ENCODE assay signal across 17 cellular contexts in the genomic region with DNA sequence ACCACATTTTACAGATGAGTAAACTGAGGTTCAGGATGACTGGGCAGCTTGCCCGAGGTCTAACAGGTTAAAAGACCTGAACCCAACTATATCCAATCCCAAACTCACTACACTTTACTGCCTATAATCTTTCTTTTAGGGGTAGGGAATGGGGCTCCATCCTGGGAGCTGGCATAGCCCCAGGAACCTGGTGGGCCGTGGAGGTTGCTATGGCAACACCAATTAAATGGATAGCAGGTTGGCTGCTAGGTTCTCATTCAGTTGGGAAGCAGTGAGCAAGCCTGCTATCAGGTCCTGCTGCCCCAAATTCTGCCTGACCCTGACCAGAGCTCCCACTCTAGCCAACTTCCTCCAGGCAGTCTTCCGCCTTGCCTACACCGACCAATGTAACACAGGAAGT. TPM values are rescaled to one million over a fixed set of nuclear protein-coding genes. Genes with fewer than 3 reads are reported as not detected.
DNase-seq lines count a peak whose midpoint lies in the region; ATAC-seq and TF ChIP-seq lines count a peak whose summit lies in the region.
"Had no signal": no experiment of that assay in that cellular context is flagged by ENCODE, and none has a peak within 500 bp of the region (broad histone marks: within the 10 kb centered on the region; RNA-seq: fewer than 3 reads in every experiment).

No MANE protein-coding gene starts in this region.

- H3F3A ChIP-seq in GM23248 (ENCODE audit: insufficient read depth) = no peaks in the 10 kb centered on the region

- no peak for TF ChIP-seq POLR2A in right lobe of liver (IDR thresholded peaks at IDR 0.05)

- H3K27me3 Mint-ChIP-seq in CD14-positive monocyte (ENCODE audit: low read depth in 3 of 3) = peaks cover 0 to 2% (median 2%) of the 10 kb centered on the region in 3 donors
- H3K27me3 Mint-ChIP-seq: activated CD4-positive, alpha-beta T cell treated with anti-CD3 and anti-CD28 coated beads, Interleukin-2, amount 10 ng/mL, durations not matched to agents 7 days and 5 days; naive thymus-derived CD4-positive, alpha-beta T cell had no signal

- CTCF ChIA-PET in A673 (lab: Charles Lee) = interaction anchor here (0.6 kb wide), 1 partner anchor 1213 kb away, joined by 3 read pairs; no protein-coding TSS in a partner anchor

- H3K9ac ChIP-seq in GM23248 = no peak overlapping the region
- H3K9ac ChIP-seq: KMS-11 had no signal

- H3K36me3 Mint-ChIP-seq in CD14-positive monocyte = peaks cover 33 to 55% of the 10 kb centered on the region in 2 donors

- TF ChIP-seq CTCF in A673 (conservative IDR thresholded peaks at IDR 0.05; ENCODE audit: low read depth, low read length) (no peak), CD14-positive monocyte (IDR thresholded peaks at IDR 0.05) (no peak), tibial artery (IDR thresholded peaks at IDR 0.05) (no peak), heart right ventricle (IDR thresholded peaks at IDR 0.05) (no peak), right lobe of liver (IDR thresholded peaks at IDR 0.05) (no peak)

- H3K27me3 ChIP-seq in A673 (replicated peaks; ENCODE audit: insufficient read depth, low read depth, low read length, poor library complexity) = no peaks in the 10 kb centered on the region
- no peaks in the 10 kb centered on the region for H3K27me3 ChIP-seq in tibial artery
- H3K27me3 ChIP-seq in heart right ventricle = no peaks in the 10 kb centered on the region
- H3K27me3 ChIP-seq in right lobe of liver = no peaks in the 10 kb centered on the region
- H3K27me3 ChIP-seq in GM23248 (replicated peaks; ENCODE audit: insufficient read depth) = no peaks in the 10 kb centered on the region
- H3K27me3 ChIP-seq: ascending aorta, hepatocyte had no signal

- H3K4me3 Mint-ChIP-seq in CD14-positive monocyte = no peak overlapping the region
- H3K4me3 Mint-ChIP-seq: activated CD4-positive, alpha-beta T cell treated with anti-CD3 and anti-CD28 coated beads, Interleukin-2, amount 10 ng/mL, durations not matched to agents 7 days and 5 days; activated naive CD4-positive, alpha-beta T cell treated with anti-CD3 and anti-CD28 coated beads for 36 hours; naive thymus-derived CD4-positive, alpha-beta T cell had no signal

- H3K27ac Mint-ChIP-seq in CD14-positive monocyte = peak overlapping the region in 4 of 7 donors; percentile 8 to 63 (median 30)
- H3K27ac Mint-ChIP-seq: activated naive CD4-positive, alpha-beta T cell treated with anti-CD3 and anti-CD28 coated beads for 36 hours had no signal

- H3K4me1 ChIP-seq in A673 (ENCODE audit: insufficient read depth, low read length, poor library complexity, severe bottlenecking) (no peaks in the 10 kb centered on the region), tibial artery (peaks cover 0 to 3% (median 2%) of the 10 kb centered on the region in 4 donors), heart right ventricle (peaks cover 0 to 27% (median 4%) of the 10 kb centered on the region in 9 donors), right lobe of liver (no peaks in the 10 kb centered on the region), GM23248 (ENCODE audit: insufficient read depth) (no peaks in the 10 kb centered on the region)
- H3K4me1 ChIP-seq: ascending aorta had no signal

- no peak overlapping the region for H3K27ac ChIP-seq in A673 (ENCODE audit: low read depth, low read length, poor library complexity, severe bottlenecking)
- peak overlapping the region; percentile 47 for H3K27ac ChIP-seq in cingulate gyrus (ENCODE audit: low read depth, low read length)
- H3K27ac ChIP-seq in tibial artery = no peak overlapping the region
- no peak overlapping the region for H3K27ac ChIP-seq in heart right ventricle
- H3K27ac ChIP-seq in right lobe of liver = no peak overlapping the region
- no peak overlapping the region for H3K27ac ChIP-seq in GM23248
- H3K27ac ChIP-seq: ascending aorta, hepatocyte, KMS-11 had no signal

- no peak overlapping the region for H2AFZ ChIP-seq in GM23248
- H2AFZ ChIP-seq: hepatocyte had no signal

- H3K4me3 ChIP-seq in A673 (ENCODE audit: low read depth, low read length, poor library complexity, severe bottlenecking) (no peak overlapping the region), tibial artery (no peak overlapping the region), heart right ventricle (no peak overlapping the region), right lobe of liver (no peak overlapping the region), GM23248 (no peak overlapping the region)
- H3K4me3 ChIP-seq: ascending aorta, hepatocyte had no signal

- no peaks in the 10 kb centered on the region for H3K9me2 ChIP-seq in GM23248 (ENCODE audit: insufficient read depth)

- H3K9me3 ChIP-seq in A673 (ENCODE audit: low read depth, low read length, poor library complexity, severe bottlenecking) = no peaks in the 10 kb centered on the region
- H3K9me3 ChIP-seq in tibial artery = no peaks in the 10 kb centered on the region
- H3K9me3 ChIP-seq in heart right ventricle = no peaks in the 10 kb centered on the region
- no peaks in the 10 kb centered on the region for H3K9me3 ChIP-seq in right lobe of liver
- no peaks in the 10 kb centered on the region for H3K9me3 ChIP-seq in GM23248 (ENCODE audit: low read depth)
- H3K9me3 ChIP-seq: ascending aorta had no signal

- H3K9me3 Mint-ChIP-seq in CD14-positive monocyte = no peaks in the 10 kb centered on the region
- H3K9me3 Mint-ChIP-seq: activated CD4-positive, alpha-beta T cell treated with anti-CD3 and anti-CD28 coated beads, Interleukin-2, amount 10 ng/mL, durations not matched to agents 7 days and 5 days; activated naive CD4-positive, alpha-beta T cell treated with anti-CD3 and anti-CD28 coated beads for 36 hours; naive thymus-derived CD4-positive, alpha-beta T cell had no signal

- in situ Hi-C loops in GM23248 (cut with MboI) = no loop called here

- H3K4me1 Mint-ChIP-seq in CD14-positive monocyte = peaks cover 11% of the 10 kb centered on the region

- peak; percentile 22 for DNase-seq in A673 (ENCODE audit: low spot score)
- no peak for DNase-seq in CD14-positive monocyte (ENCODE audit: low spot score)
- DNase-seq in NCI-H2171 (lab: John Stamatoyannopoulos, UW) = peak; percentile 22
- no peak for DNase-seq in tibial artery
- DNase-seq in heart right ventricle = no peak
- DNase-seq in right lobe of liver = no peak
- DNase-seq in GM23248 = no peak
- DNase-seq: activated CD4-positive, alpha-beta T cell treated with anti-CD3 and anti-CD28 coated beads, Interleukin-2, amount 10 ng/mL, durations not matched to agents 7 days and 5 days; activated CD8-positive, alpha-beta memory T cell treated with anti-CD3 and anti-CD28 coated beads, Interleukin-2, amount 50 U/mL, for 4 hours; activated naive CD4-positive, alpha-beta T cell treated with anti-CD3 and anti-CD28 coated beads for 36 hours; AML-193; Calu3; naive thymus-derived CD4-positive, alpha-beta T cell had no signal

- no peak overlapping the region for H3K4me2 ChIP-seq in GM23248 (ENCODE audit: unreplicated experiment)
- H3K4me2 ChIP-seq: hepatocyte, KMS-11 had no signal

- no peaks in the 10 kb centered on the region for H3K79me2 ChIP-seq in GM23248 (ENCODE audit: insufficient read depth)
- H3K79me2 ChIP-seq: hepatocyte had no signal

- 84 to 85% methylated on average over 4 of the region's 4 CpGs for WGBS in heart right ventricle, 2 donors
- 39% methylated on average over 2 of the region's 4 CpGs for WGBS in right lobe of liver (ENCODE audit: insufficient coverage, low coverage, low lambda C conversion rate, missing lambda C conversion rate)
- WGBS in GM23248 (ENCODE audit: low coverage in 1 of 2, low lambda C conversion rate in 2 of 2, missing lambda C conversion rate in 2 of 2), 2 experiments = 84 to 89% methylated on average over 4 of the region's 4 CpGs

- H3K36me3 ChIP-seq in A673 (ENCODE audit: insufficient read depth, low read length, poor library complexity, severe bottlenecking) = no peaks in the 10 kb centered on the region
- H3K36me3 ChIP-seq in tibial artery = no peaks in the 10 kb centered on the region
- peaks cover 0 to 15% (median 0%) of the 10 kb centered on the region in 9 donors for H3K36me3 ChIP-seq in heart right ventricle
- H3K36me3 ChIP-seq in right lobe of liver = no peaks in the 10 kb centered on the region
- H3K36me3 ChIP-seq in GM23248 (ENCODE audit: low read depth) = no peaks in the 10 kb centered on the region

- intact Hi-C loops in A673 (cut with micrococcal nuclease; ENCODE audit: unreplicated experiment) = no loop called here
- intact Hi-C loops in CD14-positive monocyte (cut with micrococcal nuclease) = no loop called here
- intact Hi-C loops in tibial artery (cut with DNase I; ENCODE audit: low total_unique reads) = no loop called here
- intact Hi-C loops in heart right ventricle (cut with DNase I) = no loop called here
- intact Hi-C loops in right lobe of liver (cut with DNase I) = no loop called here

- no peaks in the 10 kb centered on the region for H4K20me1 ChIP-seq in GM23248 (ENCODE audit: insufficient read depth)

- no TSS peak for BruUV-seq in A673 (replicated peaks; lab: Mats Ljungman, UMichigan)

- POLR2A ChIA-PET in A673 (lab: Charles Lee; ENCODE audit: low non-redundant PET) = no interaction called here

- ATAC-seq in heart right ventricle (no peak), right lobe of liver (no peak)
- ATAC-seq: naive thymus-derived CD4-positive, alpha-beta T cell had no signal

RNA-seq across cellular contexts. Expression of a gene that starts 40.9 kb away (rescaled TPM):
- total RNA-seq in A673 (2021) = 24.6 and 24.7 TPM in 2 replicates
- polyA plus RNA-seq in CD14-positive monocyte = under 1 TPM; 0.76 to 0.95 TPM
- total RNA-seq in heart right ventricle = 1 to 10 TPM; 1.7 to 4.7 (median 2.3) TPM
- polyA plus RNA-seq in heart right ventricle = 1 to 10 TPM in 1 of 2 donors, under 1 TPM in 1; 0.37 to 1.1 TPM
- 1 to 10 TPM in 2 of 6 experiments, under 1 TPM in 4; 0.21 to 1.2 (median 0.56) TPM for total RNA-seq in right lobe of liver
- total RNA-seq in GM23248 (2014; rRNA removed; shearing (Covaris generic)) = 6.3 and 8.9 TPM in 2 replicates
- polyA plus RNA-seq in GM23248 (2016; fragmentation: Nextera tagmentation; extraction: Ambion mirVana) = 1.3 TPM in 2 replicates

RNA-seq across cellular contexts. Expression of a gene that starts 48.6 kb away (rescaled TPM):
- total RNA-seq in A673 (2021) (75.1 and 76.3 TPM in 2 replicates), heart right ventricle (10 to 100 TPM; 17.3 to 31.5 (median 22.6) TPM), right lobe of liver (10 to 100 TPM; 10.9 to 28.1 (median 19.4) TPM)
- polyA plus RNA-seq in CD14-positive monocyte (10 to 100 TPM; 69.2 to 70.8 TPM), heart right ventricle (10 to 100 TPM; 61.1 to 67.3 TPM), GM23248 (2016; fragmentation: Nextera tagmentation; extraction: Ambion mirVana) (29.7 and 34.3 TPM in 2 replicates)
- 21.9 and 22.5 TPM in 2 replicates for total RNA-seq in GM23248 (2014; rRNA removed; shearing (Covaris generic))

Comparison
In these comparisons a context has a peak if more than half of its experiments do, and no peak if none do; other contexts are left out.
1. DNase-seq: peak in A673 (single experiment) and NCI-H2171 (single experiment); none in CD14-positive monocyte (single experiment), tibial artery (0 of 2), heart right ventricle (0 of 2), right lobe of liver (0 of 3) and GM23248 (single experiment).